In genomic region chr5:96275051-96275450, GRCh38 we compare ENCODE assay signal across 32 cellular contexts.
"Had no signal": no experiment of that assay in that cellular context is flagged by ENCODE, and none has a peak within 500 bp of the region (broad histone marks: within the 10 kb centered on the region; RNA-seq: fewer than 3 reads in every experiment).

No MANE protein-coding gene starts in this region.

- H3K4me3 ChIP-seq: adrenal gland, body of pancreas, breast epithelium had no signal

- H3K27me3 ChIP-seq: adrenal gland, body of pancreas, brain microvascular endothelial cell, breast epithelium had no signal

- H3K4me1 ChIP-seq: adrenal gland, body of pancreas, breast epithelium had no signal

- H3K9me3 ChIP-seq: adrenal gland, body of pancreas, breast epithelium had no signal

- H3K27ac ChIP-seq: adrenal gland, body of pancreas, brain microvascular endothelial cell, breast epithelium, VCaP had no signal

- H3K36me3 ChIP-seq: adrenal gland, brain microvascular endothelial cell, breast epithelium had no signal

- ATAC-seq: activated CD8-positive, alpha-beta T cell treated with anti-CD3 and anti-CD28 coated beads for 36 hours; activated naive CD4-positive, alpha-beta T cell treated with anti-CD3 and anti-CD28 coated beads, Interleukin-2, amount 50 U/mL, for 72 hours; activated T-cell treated with anti-CD3 and anti-CD28 coated beads, Interleukin-2, amount 50 U/mL, for 4 hours; activated T-cell treated with anti-CD3 and anti-CD28 coated beads, Interleukin-2, amount 50 U/mL, for 72 hours; activated T-helper 17 cell treated with anti-CD3 and anti-CD28 coated beads, Interleukin-2, amount 50 U/mL, for 72 hours; body of pancreas had no signal

- DNase-seq: activated B cell treated with CpG ODN at 0.5 μM for 24 hours; activated CD4-positive, alpha-beta memory T cell treated with anti-CD3 and anti-CD28 coated beads for 36 hours; activated CD4-positive, alpha-beta T cell treated with anti-CD3 and anti-CD28 coated beads for 4 hours; activated CD4-positive, alpha-beta T cell treated with anti-CD3 and anti-CD28 coated beads, Interleukin-2, amount 10 ng/mL, durations not matched to agents 24 days and 14 days; activated CD4-positive, alpha-beta T cell treated with anti-CD3 and anti-CD28 coated beads, Interleukin-2, amount 50 U/mL, for 1 hour; activated CD4-positive, alpha-beta T cell treated with anti-CD3 and anti-CD28 coated beads, Interleukin-2, amount 50 U/mL, for 4 hours; activated CD4-positive, CD25-positive, alpha-beta regulatory T cell treated with anti-CD3 and anti-CD28 coated beads, Interleukin-2, amount 50 U/mL, for 72 hours; activated CD8-positive, alpha-beta memory T cell treated with anti-CD3 and anti-CD28 coated beads, Interleukin-2, amount 50 U/mL, for 4 hours; activated CD8-positive, alpha-beta T cell treated with anti-CD3 and anti-CD28 coated beads for 36 hours; activated effector memory CD4-positive, alpha-beta T cell treated with anti-CD3 and anti-CD28 coated beads, Interleukin-2, amount 50 U/mL, for 16 hours; activated gamma-delta T cell treated with Interleukin-2 at 50 U/mL for 16 hours; activated naive CD4-positive, alpha-beta T cell; activated naive CD4-positive, alpha-beta T cell treated with anti-CD3 and anti-CD28 coated beads for 36 hours; activated naive CD4-positive, alpha-beta T cell treated with anti-CD3 and anti-CD28 coated beads, Interleukin-2, amount 50 U/mL, for 16 hours; activated naive CD8-positive, alpha-beta T cell treated with anti-CD3 and anti-CD28 coated beads for 36 hours; activated T-cell treated with anti-CD3 and anti-CD28 coated beads for 4 hours; activated T-cell treated with anti-CD3 and anti-CD28 coated beads, Interleukin-2, amount 50 U/mL, for 1 hour; activated T-cell treated with anti-CD3 and anti-CD28 coated beads, Interleukin-2, amount 50 U/mL, for 4 hours; activated T-cell treated with anti-CD3 and anti-CD28 coated beads, Interleukin-2, amount 50 U/mL, for 72 hours; adrenal gland; amniotic stem cell; aorta; body of pancreas; brain microvascular endothelial cell; central memory CD4-positive, alpha-beta T cell; T-helper 1 cell; T-helper 2 cell; T-helper 9 cell had no signal
